In genomic region chr11:130124096-130124495, GRCh38 we compare ENCODE assay signal across 9 cellular contexts. TPM values are rescaled to one million over a fixed set of nuclear protein-coding genes. Genes with fewer than 3 reads are reported as not detected.
A peak's percentile ranks its signal among the peaks of the same experiment; 100 is the strongest.
DNase-seq lines count a peak whose midpoint lies in the region; ATAC-seq and TF ChIP-seq lines count a peak whose summit lies in the region.
"Had no signal": no experiment of that assay in that cellular context is flagged by ENCODE, and none has a peak within 500 bp of the region (broad histone marks: within the 10 kb centered on the region; RNA-seq: fewer than 3 reads in every experiment).

No MANE protein-coding gene starts in this region.

- H3K27me3 Mint-ChIP-seq in GM23338 (ENCODE audit: insufficient read depth, low read depth, poor library complexity), result peaks cover 2% of the 10 kb centered on the region

- no peak overlapping the region for H3K4me2 ChIP-seq in GM23338

- H3K27ac Mint-ChIP-seq in GM23338, result no peak overlapping the region

- peaks cover 16% of the 10 kb centered on the region for H4K20me1 ChIP-seq in GM23338 (replicated peaks; ENCODE audit: insufficient read depth)

- H2AFZ ChIP-seq in GM23338, result no peak overlapping the region

- peaks cover 86% of the 10 kb centered on the region for H3K36me3 ChIP-seq in mesodermal cell (ENCODE audit: control insufficient read depth, insufficient read depth, low read length)
- peaks cover 53% of the 10 kb centered on the region for H3K36me3 ChIP-seq in GM23338 (ENCODE audit: insufficient read depth)

- H3K4me3 Mint-ChIP-seq in GM23338, result no peak overlapping the region

- H3K4me3 ChIP-seq in AG04450 (ENCODE audit: low read depth, low read length) (no peak overlapping the region), mesodermal cell (ENCODE audit: extremely low read depth, insufficient read depth, low read length, poor library complexity, severe bottlenecking) (no peak overlapping the region), GM23338 (no peak overlapping the region)

- no peaks in the 10 kb centered on the region for H3K9me3 Mint-ChIP-seq in GM23338

- peak overlapping the region; percentile 31 for H3K27ac ChIP-seq in AG04450 (ENCODE audit: low read depth, low read length)
- peak overlapping the region; percentile 57 for H3K27ac ChIP-seq in mesodermal cell (ENCODE audit: low read depth, low read length, severe bottlenecking)
- H3K27ac ChIP-seq in GM23338 (ENCODE audit: low read depth), result no peak overlapping the region

- H3K27me3 ChIP-seq in AG04450 (ENCODE audit: control insufficient read depth, insufficient read depth, low read length), result no peaks in the 10 kb centered on the region
- H3K27me3 ChIP-seq in GM23338 (ENCODE audit: insufficient read depth), result no peaks in the 10 kb centered on the region

- peaks cover 13% of the 10 kb centered on the region; the same call in 1 of the 3 replicates for H3K4me1 Mint-ChIP-seq in GM23338

- POLR2A ChIA-PET in AG04450 (lab: Yijun Ruan, JAX), result interaction anchor here (0.7 to 1.4 kb wide), 4 partner anchors 55 to 199 kb away, joined by 3 to 6 read pairs (median 4); partner anchors contain the start of genes APLP2 and PRDM10
- POLR2A ChIA-PET in GM10248 (lab: Yijun Ruan, JAX), result no interaction called here

- DNase-seq in AG04450 (ENCODE audit: low read depth, low spot score) (peak; percentile 30), MV-4-11 (lab: John Stamatoyannopoulos, UW) (peak; percentile 100), dedifferentiated amniotic fluid mesenchymal stem cell (ENCODE audit: extremely low spot score) (peak; percentile 87), cerebellar nuclear complex (lab: John Stamatoyannopoulos, UW) (no peak), GM23338 (ENCODE audit: low spot score) (no peak), GM10248 (ENCODE audit: extremely low spot score) (no peak)
- no peak for DNase-seq in activated CD4-positive, CD25-positive, alpha-beta regulatory T cell treated with anti-CD3 and anti-CD28 coated beads, Interleukin-2, amount 50 U/mL, for 72 hours
- DNase-seq: DMS 273 treated with DMSO at 0.1 percent for 48 hours had no signal

- H3K9me3 ChIP-seq in AG04450 (ENCODE audit: control insufficient read depth, insufficient read depth, low read length), result no peaks in the 10 kb centered on the region
- no peaks in the 10 kb centered on the region for H3K9me3 ChIP-seq in mesodermal cell (ENCODE audit: control insufficient read depth, low read length)

- no peak for ATAC-seq in GM23338

- peaks cover 61% of the 10 kb centered on the region for H3K36me3 Mint-ChIP-seq in GM23338 (ENCODE audit: low read depth)

- TF ChIP-seq CTCF in AG04450 (IDR thresholded peaks at IDR 0.05; ENCODE audit: low read depth, low read length) (no peak), GM23338 (conservative IDR thresholded peaks at IDR 0.05; ENCODE audit: low read depth in 2 of 2) (no peak), GM10248 (IDR thresholded peaks at IDR 0.05; ENCODE audit: control extremely low read depth, extremely low read depth, low read depth, missing control alignments) (no peak)

- H3F3A ChIP-seq in GM23338 (replicated peaks; ENCODE audit: low read depth), result 0 out of 2 replicates have a peak, but pooled peaks cover 4% of the 10 kb centered on the region

- H3K4me1 ChIP-seq in mesodermal cell (ENCODE audit: control insufficient read depth, insufficient read depth, low read length, poor library complexity, severe bottlenecking) (peaks cover 32% of the 10 kb centered on the region), GM23338 (ENCODE audit: insufficient read depth) (no peaks in the 10 kb centered on the region)

- CTCF ChIA-PET in AG04450 (lab: Charles Lee), result interaction anchor here (0.5 to 10.1 kb wide), 6 partner anchors 9 to 1550 kb away, joined by 3 to 96 read pairs (median 4); no protein-coding TSS in a partner anchor
- CTCF ChIA-PET in GM10248 (lab: Yijun Ruan, JAX), result interaction anchor here (1.3 to 12.7 kb wide), 3 partner anchors 8 to 199 kb away, joined by 5 to 264 read pairs (median 5); no protein-coding TSS in a partner anchor

- peaks cover 12% of the 10 kb centered on the region for H3K79me2 ChIP-seq in GM23338 (replicated peaks; ENCODE audit: insufficient read depth)

- 89 to 100% methylated on average over 2 of the region's 4 CpGs for WGBS in mesodermal cell (ENCODE audit: insufficient coverage in 2 of 2), 2 experiments

- no peaks in the 10 kb centered on the region for H3K9me2 ChIP-seq in GM23338 (ENCODE audit: insufficient read depth)

TF ChIP-seq in GM23338, 12 proteins besides CTCF, POLR2A, EP300 and RAD21 (continues in another document):
- TF ChIP-seq CREB1 (CRISPR knock-in tag; IDR thresholded peaks at IDR 0.05; ENCODE audit: low read depth) (no peak), STAT1 (IDR thresholded peaks at IDR 0.05; ENCODE audit: unreplicated experiment) (no peak), EZH2phosphoT487 (IDR thresholded peaks at IDR 0.05; ENCODE audit: unreplicated experiment) (no peak), JUNB (IDR thresholded peaks at IDR 0.05; ENCODE audit: unreplicated experiment) (no peak), EZH2 (IDR thresholded peaks at IDR 0.05; ENCODE audit: low read depth, unreplicated experiment) (no peak), ETS1 (IDR thresholded peaks at IDR 0.05) (no peak), ZNF331 (CRISPR knock-in tag; IDR thresholded peaks at IDR 0.05; ENCODE audit: low read depth) (no peak), NANOG (IDR thresholded peaks at IDR 0.05; ENCODE audit: borderline replicate concordance) (no peak), REST (IDR thresholded peaks at IDR 0.05; ENCODE audit: unreplicated experiment) (no peak), ZNF114 (CRISPR knock-in tag; IDR thresholded peaks at IDR 0.05) (no peak), POLR2AphosphoS5 (IDR thresholded peaks at IDR 0.05; ENCODE audit: low read depth) (no peak)

RNA-seq across cellular contexts. Expression of gene ST14, which starts 35.5 kb away (rescaled TPM):
- polyA plus RNA-seq in AG04450 (2011; rRNA removed), result 0.10 TPM in 1 of 2 replicates, not detected in the other
- polyA minus RNA-seq in AG04450 (2011; rRNA and poly(A)+ RNA removed), result not detected in 2 replicates
- 0.59 TPM for polyA plus RNA-seq in mesodermal cell (2013, experiment 1 of 2)
- polyA plus RNA-seq in mesodermal cell (2013, experiment 2 of 2), result 0.20 TPM
- 32.7 and 36.3 TPM in 2 replicates for total RNA-seq in GM23338 (2014; rRNA removed; shearing (Covaris generic))
- polyA plus RNA-seq in GM23338 (2016; fragmentation: Nextera tagmentation; extraction: Ambion mirVana), result 7.9 and 8.3 TPM in 2 replicates

RNA-seq across cellular contexts. Expression of gene APLP2, which starts 54.4 kb away (rescaled TPM):
- 238 and 273 TPM in 2 replicates for polyA plus RNA-seq in AG04450 (2011; rRNA removed)
- polyA minus RNA-seq in AG04450 (2011; rRNA and poly(A)+ RNA removed), result 76.6 and 85.3 TPM in 2 replicates
- 520 TPM for polyA plus RNA-seq in mesodermal cell (2013, experiment 1 of 2)
- 488 TPM for polyA plus RNA-seq in mesodermal cell (2013, experiment 2 of 2)
- 291 and 322 TPM in 2 replicates for total RNA-seq in GM23338 (2014; rRNA removed; shearing (Covaris generic))
- 312 and 362 TPM in 2 replicates for polyA plus RNA-seq in GM23338 (2016; fragmentation: Nextera tagmentation; extraction: Ambion mirVana)

Comparison
In these comparisons a context has a peak if more than half of its experiments do, and no peak if none do; other contexts are left out.
1. DNase-seq: peak in AG04450 (single experiment), MV-4-11 (single experiment) and dedifferentiated amniotic fluid mesenchymal stem cell (single experiment); none in cerebellar nuclear complex (0 of 2), GM23338 (single experiment), GM10248 (single experiment) and activated CD4-positive, CD25-positive, alpha-beta regulatory T cell treated with anti-CD3 and anti-CD28 coated beads, Interleukin-2, amount 50 U/mL, for 72 hours (single experiment).